ENCODE assay signal across 5 cellular contexts in the genomic region with DNA sequence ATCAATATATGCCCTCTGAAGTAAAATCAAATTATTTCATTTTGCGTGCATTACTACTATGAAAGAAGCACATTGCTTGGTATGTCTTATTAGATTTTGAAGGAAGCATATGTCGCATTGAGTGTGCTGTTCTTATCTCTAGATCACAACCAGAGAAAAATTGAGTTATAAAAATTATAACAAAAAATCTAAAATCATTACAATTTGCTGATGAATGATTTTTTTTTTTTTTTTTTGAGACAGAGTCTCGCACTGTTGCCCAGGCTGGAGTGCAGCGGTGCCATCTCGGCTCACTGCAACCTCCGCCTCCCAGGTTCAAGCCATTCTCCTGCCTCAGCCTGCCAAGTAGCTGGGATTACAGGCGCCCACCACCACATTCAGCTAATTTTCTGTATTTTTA.
DNase-seq lines count a peak whose midpoint lies in the region; ATAC-seq, FAIRE-seq and TF ChIP-seq lines count a peak whose summit lies in the region.
"Not testable (repeated sequence)": the region's sequence is repeated elsewhere in the genome, so short reads cannot be mapped to it uniquely, and the experiment has no call there.

No MANE protein-coding gene starts in this region.

- FAIRE-seq in A549 (lab: Jason Lieb, UNC); K562 (lab: Jason Lieb, UNC); HepG2 (lab: Jason Lieb, UNC): not testable (repeated sequence)

- H4K20me1 ChIP-seq in K562 (replicated peaks; ENCODE audit: control insufficient read depth, insufficient read depth, low read length); HepG2 (ENCODE audit: insufficient read depth, low read length): not testable (repeated sequence)

- BruUV-seq in K562 (replicated peaks; lab: Mats Ljungman, UMichigan); HepG2 (replicated peaks; lab: Mats Ljungman, UMichigan): not testable (repeated sequence)

- TF ChIP-seq CTCF in A549 (IDR thresholded peaks at IDR 0.05); RWPE1 (conservative IDR thresholded peaks at IDR 0.05; ENCODE audit: low read depth); K562 (IDR thresholded peaks at IDR 0.05 in 2 of 3, conservative IDR thresholded peaks at IDR 0.05 in 1 of 3; ENCODE audit: insufficient read depth in 2 of 3, low read depth in 1 of 3, low read length in 3 of 3); HepG2 (CRISPR knock-in tag; IDR thresholded peaks at IDR 0.05); tibial artery (IDR thresholded peaks at IDR 0.05): not testable (repeated sequence)

- H3K79me2 ChIP-seq in K562 (ENCODE audit: control insufficient read depth, insufficient read depth, low read length); HepG2 (ENCODE audit: insufficient read depth, low read length): not testable (repeated sequence)

- H3K4me2 ChIP-seq in A549; K562 (ENCODE audit: insufficient read depth, low read length); HepG2 (ENCODE audit: low read depth, low read length): not testable (repeated sequence)

- POLR2A ChIA-PET in A549 (lab: Yijun Ruan, JAX); RWPE1 (lab: Yijun Ruan, JAX; ENCODE audit: low non-redundant PET); K562 (lab: Yijun Ruan, JAX); HepG2 (lab: Yijun Ruan, JAX): not testable (repeated sequence)

- not testable (repeated sequence) for H3K9me3 ChIP-seq in A549; K562 (replicated peaks; ENCODE audit: control insufficient read depth, insufficient read depth, low read depth, low read length); HepG2 (ENCODE audit: low read length); tibial artery

- in situ Hi-C loops in K562 (cut with MboI); HepG2 (cut with HindIII; ENCODE audit: extremely low pct_ligation_motif_present, low pct_unique_long_range_greater_than_20kb): not testable (repeated sequence)

- not testable (repeated sequence) for H3K36me3 ChIP-seq in K562 (ENCODE audit: control insufficient read depth, insufficient read depth, low read length); HepG2 (replicated peaks in 1 of 2; ENCODE audit: control insufficient read depth in 1 of 2, insufficient read depth in 2 of 2, low read length in 2 of 2); tibial artery

- not testable (repeated sequence) for H3K4me3 ChIP-seq in A549; K562; HepG2 (replicated peaks in 1 of 3; ENCODE audit: insufficient read depth in 1 of 3, low read depth in 2 of 3, low read length in 3 of 3); tibial artery

- not testable (repeated sequence) for TF ChIP-seq RAD21 in A549 (conservative IDR thresholded peaks at IDR 0.05 in 1 of 2, IDR thresholded peaks at IDR 0.05 in 1 of 2); K562 (CRISPR knock-in tag; conservative IDR thresholded peaks at IDR 0.05 in 1 of 2, IDR thresholded peaks at IDR 0.05 in 1 of 2); HepG2 (CRISPR knock-in tag; IDR thresholded peaks at IDR 0.05)

- H3K27me3 ChIP-seq in K562 (ENCODE audit: control insufficient read depth in 2 of 2, insufficient read depth in 2 of 2, low read length in 2 of 2); HepG2 (ENCODE audit: control insufficient read depth in 1 of 2, insufficient read depth in 2 of 2, low read length in 2 of 2); tibial artery: not testable (repeated sequence)

- not testable (repeated sequence) for H3K27ac ChIP-seq in A549; K562 (ENCODE audit: extremely low read depth, low read depth, low read length); HepG2 (ENCODE audit: extremely low read length, insufficient read depth, low read length)
- H3K27ac ChIP-seq in RWPE1 (0 out of 2 replicates have a peak overlapping the region, but pooled peaks have one; percentile 6), tibial artery (peak overlapping the region; percentile 0 to 30)

- WGBS in A549 (ENCODE audit: missing lambda C conversion rate): 85% methylated on average over 7 of the region's 7 CpGs
- WGBS in K562 (ENCODE audit: insufficient coverage, low coverage, missing lambda C conversion rate): 12% methylated on average over 7 of the region's 7 CpGs
- 86% methylated on average over 7 of the region's 7 CpGs for WGBS in HepG2 (ENCODE audit: low lambda C conversion rate)

- H3K9ac ChIP-seq in K562 (ENCODE audit: insufficient read depth in 1 of 2, low read depth in 2 of 2, low read length in 2 of 2); HepG2 (ENCODE audit: insufficient read depth, low read depth, low read length): not testable (repeated sequence)

- not testable (repeated sequence) for H3K4me1 ChIP-seq in A549; K562 (replicated peaks in 1 of 2; ENCODE audit: control insufficient read depth in 2 of 2, insufficient read depth in 2 of 2, low read length in 2 of 2); HepG2 (ENCODE audit: insufficient read depth, low read length)
- peaks cover 0 to 20% (median 0%) of the 10 kb centered on the region in 4 donors for H3K4me1 ChIP-seq in tibial artery

- not testable (repeated sequence) for ATAC-seq in A549, K562, HepG2

- not testable (repeated sequence) for TF ChIP-seq POLR2A in A549 (IDR thresholded peaks at IDR 0.05; ENCODE audit: low read length); K562 (conservative IDR thresholded peaks at IDR 0.05); HepG2 (IDR thresholded peaks at IDR 0.05; ENCODE audit: insufficient read depth in 1 of 2, low read depth in 2 of 2, low read length in 2 of 2)

- H2AFZ ChIP-seq in K562 (ENCODE audit: low read depth, low read length); HepG2 (ENCODE audit: low read length): not testable (repeated sequence)

- not testable (repeated sequence) for DNase-seq in A549 (ENCODE audit: low read depth in 1 of 2, low spot score in 1 of 2); RWPE1 (ENCODE audit: low spot score); K562 (ENCODE audit: extremely low read depth in 1 of 4, low spot score in 3 of 4); HepG2 (ENCODE audit: low spot score); tibial artery

- intact Hi-C loops in K562 (cut with micrococcal nuclease); HepG2 (cut with micrococcal nuclease; ENCODE audit: unreplicated experiment); tibial artery (cut with DNase I; ENCODE audit: low total_unique reads): not testable (repeated sequence)

- not testable (repeated sequence) for TF ChIP-seq EP300 in A549 (IDR thresholded peaks at IDR 0.05); K562 (IDR thresholded peaks at IDR 0.05; ENCODE audit: low read length); HepG2 (IDR thresholded peaks at IDR 0.05; ENCODE audit: low read depth in 2 of 2, low read length in 2 of 2); HepG2 (CRISPR knock-in tag; IDR thresholded peaks at IDR 0.05; ENCODE audit: borderline replicate concordance)

- H3K9me1 ChIP-seq in K562 (ENCODE audit: control insufficient read depth, insufficient read depth, low read length): not testable (repeated sequence)

- CTCF ChIA-PET in A549 (lab: Yijun Ruan, JAX): interaction anchor here (1.6 kb wide), 1 partner anchor 20 kb away, joined by 3 read pairs; no protein-coding TSS in a partner anchor
- CTCF ChIA-PET in RWPE1 (lab: Yijun Ruan, JAX); K562 (lab: Yijun Ruan, JAX; ENCODE audit: low intra/inter-chr PET ratio); HepG2 (lab: Yijun Ruan, JAX; ENCODE audit: low intra/inter-chr PET ratio, low total read pairs): not testable (repeated sequence)

TF ChIP-seq in A549, 52 proteins besides CTCF, POLR2A, EP300 and RAD21:
- TF ChIP-seq MAFK (IDR thresholded peaks at IDR 0.05; ENCODE audit: partially characterized antibody): peak; percentile 15

TF ChIP-seq in K562, 482 proteins besides CTCF, POLR2A, EP300 and RAD21:
- TF ChIP-seq ZNF316 (IDR thresholded peaks at IDR 0.05) (peak; percentile 56), C11orf30 (IDR thresholded peaks at IDR 0.05; ENCODE audit: low read depth) (peak; percentile 40; the same call in 1 of the 2 replicates)

TF ChIP-seq in HepG2, 621 proteins besides CTCF, POLR2A, EP300 and RAD21:
- TF ChIP-seq MAFK (conservative IDR thresholded peaks at IDR 0.05 in 1 of 2, IDR thresholded peaks at IDR 0.05 in 1 of 2; ENCODE audit: low read length in 2 of 2): peak; percentile 32 to 52; a peak in 2 of 4 replicates
- TF ChIP-seq MAFF (IDR thresholded peaks at IDR 0.05; ENCODE audit: low read depth, low read length): peak; percentile 36; the same call in 1 of the 2 replicates
TF ChIP-seq in HepG2: peak in this region for 2; not testable (repeated sequence) for 619.
